In the genomic region with DNA sequence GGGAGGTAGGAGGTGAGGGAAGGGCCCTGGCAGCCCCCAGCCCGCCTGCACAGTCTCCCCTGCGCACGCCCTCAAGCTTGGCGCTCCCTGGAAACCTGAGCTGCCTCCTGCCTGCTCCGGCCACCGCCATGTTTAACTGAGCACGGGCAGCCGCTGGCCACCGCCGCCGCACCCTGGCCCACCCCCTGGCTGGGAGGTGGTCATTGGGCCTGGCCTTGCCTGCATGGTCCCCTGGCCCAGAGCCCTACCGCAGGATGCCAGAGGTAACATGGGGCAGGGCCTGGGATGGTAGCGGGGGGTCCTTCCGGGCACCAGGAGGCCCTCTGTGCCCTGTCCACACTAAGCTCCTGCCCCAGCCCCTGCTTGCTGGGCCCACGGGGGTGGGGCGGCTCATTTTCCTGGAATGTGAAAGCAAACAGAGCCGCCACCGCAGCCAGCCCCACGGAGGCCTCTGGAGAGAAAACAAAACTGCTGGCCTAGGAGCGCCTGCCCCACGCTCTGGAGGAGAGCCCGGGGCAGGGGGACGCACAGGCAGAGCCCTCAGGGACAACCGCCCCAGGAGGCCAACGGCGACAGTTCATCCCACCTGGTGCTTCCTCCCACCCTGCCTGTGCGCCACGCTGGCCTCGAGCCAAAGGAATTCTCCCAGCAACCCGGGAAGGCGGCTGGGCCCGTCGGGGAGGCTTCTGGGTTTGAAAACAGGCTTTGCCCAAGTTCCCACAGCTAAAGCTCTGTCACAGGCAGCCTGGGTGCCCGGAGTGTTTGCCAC, we compare ENCODE assay signal across 8 cellular contexts. TPM values are rescaled to one million over a fixed set of nuclear protein-coding genes. Genes with fewer than 3 reads are reported as not detected.
DNase-seq lines count a peak whose midpoint lies in the region; ATAC-seq lines count a peak whose summit lies in the region.

No MANE protein-coding gene starts in this region.

- WGBS in aorta, 2 donors: 10% methylated on average over 32 to 34 of the region's 34 CpGs

- H3K36me3 ChIP-seq in aorta (ENCODE audit: control insufficient read depth in 1 of 2, insufficient read depth in 2 of 2, low read length in 1 of 2): no peaks in the 10 kb centered on the region

- ATAC-seq in Right ventricle myocardium inferior: peak; percentile 9
- peak; percentile 62 for ATAC-seq in aorta (ENCODE audit: low FRiP score)
- ATAC-seq in HG03460 (IDR thresholded peaks at IDR 0.05; ENCODE audit: unreplicated experiment): no peak

- no peaks in the 10 kb centered on the region for H3K9me3 ChIP-seq in aorta (ENCODE audit: control insufficient read depth, low read length)

- DNase-seq in Right ventricle myocardium inferior (ENCODE audit: missing footprints) (peak; percentile 84), cardiac septum (ENCODE audit: low spot score) (no peak), brain pericyte (ENCODE audit: low read depth, low spot score) (peak; percentile 85), lung microvascular endothelial cell (ENCODE audit: low read depth in 2 of 2) (peak; percentile 76 to 82), aorta (peak; percentile 90 to 93), NOMO-1 (lab: John Stamatoyannopoulos, UW; ENCODE audit: unreplicated experiment in 2 of 2) (no peak)
- no peak for DNase-seq in stimulated activated naive CD4-positive, alpha-beta T cell (lab: John Stamatoyannopoulos, UW)

- no peaks in the 10 kb centered on the region for H3K27me3 ChIP-seq in aorta (ENCODE audit: control insufficient read depth in 1 of 2, insufficient read depth in 2 of 2, low read length in 1 of 2)

- H3K27ac ChIP-seq in aorta (ENCODE audit: low read depth in 1 of 2, low read length in 2 of 2): peak overlapping the region; percentile 73 to 93

- H3K4me1 ChIP-seq in aorta (ENCODE audit: control insufficient read depth in 1 of 2, insufficient read depth in 2 of 2, low read length in 2 of 2): no peaks in the 10 kb centered on the region

- H3K4me3 ChIP-seq in aorta (ENCODE audit: low read length in 2 of 2): no peak overlapping the region

- intact Hi-C loops in Right ventricle myocardium inferior (cut with DNase I) (no loop called here), cardiac septum (cut with DNase I) (loop anchor here (10.0 kb wide), 1 partner anchor 491 kb away; no protein-coding TSS in a partner anchor), aorta (cut with DNase I) (no loop called here)

RNA-seq across cellular contexts. Expression of a gene that starts 8.9 kb away (rescaled TPM):
- total RNA-seq in Right ventricle myocardium inferior: 292 TPM
- total RNA-seq in cardiac septum: 183 TPM
- 42.1 and 47.6 TPM in 2 replicates for total RNA-seq in lung microvascular endothelial cell
- total RNA-seq in aorta: 100 to 1,000 TPM in 1 of 2 donors, 10 to 100 TPM in 1; 81.8 to 110 TPM
- 100 to 1,000 TPM; 119 to 133 TPM for polyA plus RNA-seq in aorta

RNA-seq across cellular contexts. Expression of a gene that starts 12.0 kb away (rescaled TPM):
- total RNA-seq in Right ventricle myocardium inferior (23.3 TPM), cardiac septum (10.4 TPM), lung microvascular endothelial cell (22.8 and 31.2 TPM in 2 replicates), aorta (10 to 100 TPM in 1 of 2 donors, 1 to 10 TPM in 1; 7.4 to 12.9 TPM)
- polyA plus RNA-seq in aorta: 10 to 100 TPM; 24.4 to 33.8 TPM

RNA-seq across cellular contexts. Expression of a gene that starts 12.2 kb away (rescaled TPM):
- total RNA-seq in Right ventricle myocardium inferior: 62.8 TPM
- total RNA-seq in cardiac septum: 73.3 TPM
- 23.8 and 29.0 TPM in 2 replicates for total RNA-seq in lung microvascular endothelial cell
- total RNA-seq in aorta: 100 to 1,000 TPM in 1 of 2 donors, 10 to 100 TPM in 1; 92.4 to 146 TPM
- polyA plus RNA-seq in aorta: 100 to 1,000 TPM in 1 of 2 donors, 10 to 100 TPM in 1; 16.2 to 166 TPM

RNA-seq across cellular contexts. Expression of a gene that starts 16.0 kb away (rescaled TPM):
- total RNA-seq in Right ventricle myocardium inferior: not detected
- total RNA-seq in cardiac septum: not detected
- 0.44 and 0.60 TPM in 2 replicates for total RNA-seq in lung microvascular endothelial cell
- 1 to 10 TPM in 1 of 2 donors, not detected in 1; 1.2 TPM for total RNA-seq in aorta
- polyA plus RNA-seq in aorta: under 1 TPM in 1 of 2 donors, not detected in 1; 0.56 TPM

RNA-seq across cellular contexts. Expression of a gene that starts 26.0 kb away (rescaled TPM):
- total RNA-seq in Right ventricle myocardium inferior (18.5 TPM), cardiac septum (21.9 TPM), lung microvascular endothelial cell (8.9 and 9.7 TPM in 2 replicates), aorta (10 to 100 TPM; 31.0 to 34.4 TPM)
- polyA plus RNA-seq in aorta: 10 to 100 TPM; 12.8 to 32.9 TPM

Comparison
In these comparisons a context has a peak if more than half of its experiments do, and no peak if none do; other contexts are left out.
1. DNase-seq: peak in Right ventricle myocardium inferior (single experiment), brain pericyte (single experiment), lung microvascular endothelial cell (2 of 2) and aorta (2 of 2); none in cardiac septum (single experiment), stimulated activated naive CD4-positive, alpha-beta T cell (0 of 6) and NOMO-1 (0 of 2).